ENCODE assay signal across 25 cellular contexts in the genomic region with DNA sequence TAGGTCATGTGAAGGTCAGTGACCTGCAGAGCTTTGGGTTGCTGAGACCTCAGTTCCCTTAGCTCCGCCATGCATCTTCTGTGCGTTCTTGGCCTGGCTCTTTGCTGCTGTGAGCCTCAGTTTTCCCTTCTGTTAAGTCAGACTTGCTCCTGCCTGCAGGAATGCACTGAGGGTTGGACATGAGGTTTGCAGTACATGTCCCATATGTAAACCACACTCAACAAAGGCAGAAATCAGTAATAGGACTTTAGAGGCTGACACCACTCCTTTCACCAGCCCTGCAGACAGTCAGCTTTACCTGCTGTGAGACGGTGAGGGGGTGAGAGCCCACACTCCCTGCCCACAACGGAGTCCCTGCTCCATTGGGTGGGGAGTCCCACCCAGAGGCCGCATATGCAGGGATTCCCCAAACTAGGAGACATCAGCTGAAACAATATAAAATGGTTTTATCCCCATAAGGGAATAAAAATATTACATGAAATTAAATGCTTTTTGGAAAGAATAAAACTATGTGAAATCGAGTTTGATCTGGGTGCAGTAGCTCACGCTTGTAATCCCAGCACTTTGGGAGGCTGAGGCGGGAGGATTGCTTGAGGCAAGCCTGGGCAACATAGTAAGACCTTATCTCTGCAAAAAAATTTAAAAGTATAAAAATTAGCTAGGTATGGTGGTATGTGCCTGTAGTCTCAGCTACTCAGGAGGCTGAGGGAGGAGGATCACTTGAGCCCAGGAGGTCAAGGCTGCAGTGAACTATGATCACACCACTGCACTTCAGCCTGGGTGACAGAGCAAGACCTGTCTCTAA. TPM values are rescaled to one million over a fixed set of nuclear protein-coding genes. Genes with fewer than 3 reads are reported as not detected.
DNase-seq lines count a peak whose midpoint lies in the region; ATAC-seq and TF ChIP-seq lines count a peak whose summit lies in the region.
"Had no signal": no experiment of that assay in that cellular context is flagged by ENCODE, and none has a peak within 500 bp of the region (broad histone marks: within the 10 kb centered on the region; RNA-seq: fewer than 3 reads in every experiment).

No MANE protein-coding gene starts in this region.

- H3K4me3 Mint-ChIP-seq in activated CD8-positive, alpha-beta memory T cell treated with anti-CD3 and anti-CD28 coated beads, Interleukin-2, amount 10 ng/mL, durations not matched to agents 7 days and 5 days: no peak overlapping the region
- no peak overlapping the region for H3K4me3 Mint-ChIP-seq in natural killer cell
- H3K4me3 Mint-ChIP-seq: activated naive CD4-positive, alpha-beta T cell treated with anti-CD3 and anti-CD28 coated beads, Interleukin-2, amount 50 U/mL, for 24 hours; CD4-positive, alpha-beta T cell; mesothelial cell of epicardium had no signal

- POLR2A ChIA-PET in OCI-LY7 (lab: Charles Lee): interaction anchor here (1.0 to 1.7 kb wide), 8 partner anchors 15 to 240 kb away, joined by 3 to 6 read pairs (median 4); no protein-coding TSS in a partner anchor

- no peaks in the 10 kb centered on the region for H4K20me1 ChIP-seq in OCI-LY7 (ENCODE audit: insufficient read depth, low read length)

- CTCF ChIA-PET in activated CD8-positive, alpha-beta memory T cell treated with anti-CD3 and anti-CD28 coated beads, Interleukin-2, amount 10 ng/mL, durations not matched to agents 7 days and 5 days (lab: Charles Lee): interaction anchor here (0.6 to 3.4 kb wide), 23 partner anchors 8 to 513 kb away, joined by 3 to 63 read pairs (median 5); no protein-coding TSS in a partner anchor
- CTCF ChIA-PET in OCI-LY7 (lab: Charles Lee; ENCODE audit: unreplicated experiment): interaction anchor here (0.6 to 2.4 kb wide), 12 partner anchors 8 to 528 kb away, joined by 3 to 21 read pairs (median 6); no protein-coding TSS in a partner anchor

- H3K4me1 Mint-ChIP-seq in activated CD8-positive, alpha-beta memory T cell treated with anti-CD3 and anti-CD28 coated beads, Interleukin-2, amount 10 ng/mL, durations not matched to agents 7 days and 5 days: no peaks in the 10 kb centered on the region
- no peaks in the 10 kb centered on the region for H3K4me1 Mint-ChIP-seq in natural killer cell
- H3K4me1 Mint-ChIP-seq: mesothelial cell of epicardium had no signal

- no peak overlapping the region for H3K4me2 ChIP-seq in OCI-LY7 (ENCODE audit: low read length)
- H3K4me2 ChIP-seq: smooth muscle cell had no signal

- 87 to 92% (median 91%) methylated on average over 8 of the region's 8 CpGs for WGBS in stomach, 5 donors

- H3K9me3 ChIP-seq in OCI-LY7 (ENCODE audit: low read length) (no peaks in the 10 kb centered on the region), stomach (no peaks in the 10 kb centered on the region)
- H3K9me3 ChIP-seq: colonic mucosa, gastroesophageal sphincter, MG63 had no signal

- BruUV-seq in OCI-LY7 (replicated peaks; lab: Mats Ljungman, UMichigan): no TSS peak

- peaks cover 15% of the 10 kb centered on the region for H3K27me3 Mint-ChIP-seq in activated CD8-positive, alpha-beta memory T cell treated with anti-CD3 and anti-CD28 coated beads, Interleukin-2, amount 10 ng/mL, durations not matched to agents 7 days and 5 days
- peaks cover 0 to 7% of the 10 kb centered on the region in 2 donors for H3K27me3 Mint-ChIP-seq in natural killer cell (ENCODE audit: low read depth in 2 of 2)
- H3K27me3 Mint-ChIP-seq: activated naive CD4-positive, alpha-beta T cell treated with anti-CD3 and anti-CD28 coated beads, Interleukin-2, amount 50 U/mL, for 24 hours; CD4-positive, alpha-beta T cell; naive B cell had no signal

- no peaks in the 10 kb centered on the region for H3K36me3 Mint-ChIP-seq in activated CD8-positive, alpha-beta memory T cell treated with anti-CD3 and anti-CD28 coated beads, Interleukin-2, amount 10 ng/mL, durations not matched to agents 7 days and 5 days
- H3K36me3 Mint-ChIP-seq in natural killer cell: no peaks in the 10 kb centered on the region
- H3K36me3 Mint-ChIP-seq: activated naive CD4-positive, alpha-beta T cell treated with anti-CD3 and anti-CD28 coated beads, Interleukin-2, amount 50 U/mL, for 24 hours; mesothelial cell of epicardium; naive B cell had no signal

- H3K27ac Mint-ChIP-seq in activated CD8-positive, alpha-beta memory T cell treated with anti-CD3 and anti-CD28 coated beads, Interleukin-2, amount 10 ng/mL, durations not matched to agents 7 days and 5 days: no peak overlapping the region
- H3K27ac Mint-ChIP-seq in natural killer cell: no peak overlapping the region
- H3K27ac Mint-ChIP-seq: activated naive CD4-positive, alpha-beta T cell treated with anti-CD3 and anti-CD28 coated beads, Interleukin-2, amount 50 U/mL, for 24 hours; CD4-positive, alpha-beta T cell; mesothelial cell of epicardium had no signal

- intact Hi-C loops in OCI-LY7 (cut with micrococcal nuclease; ENCODE audit: unreplicated experiment) (loop anchor here (1.0 to 10.0 kb wide), 4 partner anchors 50 to 274 kb away; a partner anchor contains a TSS), natural killer cell (cut with micrococcal nuclease) (no loop called here), stomach (cut with DNase I; ENCODE audit: low total_unique reads) (no loop called here)

- no peak for TF ChIP-seq POLR2A in stomach (IDR thresholded peaks at IDR 0.05)

- no peak for ATAC-seq in activated CD8-positive, alpha-beta memory T cell treated with anti-CD3 and anti-CD28 coated beads, Interleukin-2, amount 10 ng/mL, durations not matched to agents 7 days and 5 days
- ATAC-seq in natural killer cell: no peak

- H3K4me3 ChIP-seq in OCI-LY7 (ENCODE audit: low read depth, low read length, poor library complexity, severe bottlenecking) (no peak overlapping the region), stomach (no peak overlapping the region)
- H3K4me3 ChIP-seq: colonic mucosa, gastroesophageal sphincter, MG63, smooth muscle cell had no signal

- H3K27ac ChIP-seq in OCI-LY7 (ENCODE audit: low read depth, low read length, poor library complexity, severe bottlenecking) (no peak overlapping the region), stomach (no peak overlapping the region)
- H3K27ac ChIP-seq: 22Rv1, colonic mucosa, gastroesophageal sphincter, VCaP had no signal

- H3K36me3 ChIP-seq in OCI-LY7 (ENCODE audit: insufficient read depth, low read length) (no peaks in the 10 kb centered on the region), stomach (no peaks in the 10 kb centered on the region)
- H3K36me3 ChIP-seq: colonic mucosa, gastroesophageal sphincter, MG63 had no signal

- H3K79me2 ChIP-seq in OCI-LY7 (ENCODE audit: insufficient read depth, low read depth, low read length): no peaks in the 10 kb centered on the region

- H2AFZ ChIP-seq in OCI-LY7 (ENCODE audit: low read length): peak overlapping the region; percentile 69; the same call in 1 of the 2 replicates

- H3K9me2 ChIP-seq in OCI-LY7 (ENCODE audit: insufficient read depth, low read length): no peaks in the 10 kb centered on the region

- H3K4me1 ChIP-seq in OCI-LY7 (ENCODE audit: insufficient read depth, low read length, poor library complexity, severe bottlenecking): no peaks in the 10 kb centered on the region
- no peaks in the 10 kb centered on the region for H3K4me1 ChIP-seq in stomach
- H3K4me1 ChIP-seq: colonic mucosa, gastroesophageal sphincter had no signal

- TF ChIP-seq CTCF in OCI-LY7 (conservative IDR thresholded peaks at IDR 0.05; ENCODE audit: low read length) (no peak), natural killer cell (IDR thresholded peaks at IDR 0.05) (no peak), stomach (IDR thresholded peaks at IDR 0.05) (no peak)

- peak; percentile 40 for DNase-seq in activated CD8-positive, alpha-beta memory T cell treated with anti-CD3 and anti-CD28 coated beads for 24 hours
- DNase-seq in activated CD8-positive, alpha-beta memory T cell treated with anti-CD3 and anti-CD28 coated beads, Interleukin-2, amount 10 ng/mL, durations not matched to agents 7 days and 5 days: no peak
- DNase-seq in OCI-LY7 (ENCODE audit: low spot score) (no peak), natural killer cell (peak; percentile 6), stomach (peak; percentile 2), epidermal melanocyte (ENCODE audit: insufficient read length, low spot score) (no peak), GOT3 (lab: John Stamatoyannopoulos, UW) (no peak), Ammon's horn (ENCODE audit: low spot score) (no peak)
- DNase-seq: colonic mucosa; NCI-H524 treated with DMSO at 0.1 percent for 48 hours; NK-92 treated with Interleukin-12 subunit alpha and Interleukin-12 subunit beta, amount 100 ng/mL, for 24 hours; SHP77 treated with DMSO at 0.1 percent for 48 hours had no signal

- H3K27me3 ChIP-seq in stomach: no peaks in the 10 kb centered on the region
- H3K27me3 ChIP-seq: colonic mucosa, gastroesophageal sphincter, MG63 had no signal

- no peak for TF ChIP-seq EP300 in stomach (IDR thresholded peaks at IDR 0.05)

- no peaks in the 10 kb centered on the region for H3K9me3 Mint-ChIP-seq in activated CD8-positive, alpha-beta memory T cell treated with anti-CD3 and anti-CD28 coated beads, Interleukin-2, amount 10 ng/mL, durations not matched to agents 7 days and 5 days (ENCODE audit: low read depth)
- no peaks in the 10 kb centered on the region for H3K9me3 Mint-ChIP-seq in natural killer cell
- H3K9me3 Mint-ChIP-seq: activated naive CD4-positive, alpha-beta T cell treated with anti-CD3 and anti-CD28 coated beads, Interleukin-2, amount 50 U/mL, for 24 hours; CD4-positive, alpha-beta T cell had no signal

RNA-seq across cellular contexts. Expression of a gene that starts 55.1 kb away (rescaled TPM):
- total RNA-seq in activated CD8-positive, alpha-beta memory T cell treated with anti-CD3 and anti-CD28 coated beads, Interleukin-2, amount 10 ng/mL, durations not matched to agents 7 days and 5 days: under 1 TPM in 1 of 2 experiments, not detected in 1; 0.26 TPM
- not detected in 2 replicates for total RNA-seq in OCI-LY7 (2014; rRNA removed; shearing (Covaris generic))
- total RNA-seq in OCI-LY7 (2022) (3.3 and 3.7 TPM in 2 replicates), natural killer cell (under 1 TPM; 0.14 to 0.45 (median 0.25) TPM), stomach (100 to 1,000 TPM in 1 of 5 donors, 1 to 10 TPM in 1, under 1 TPM in 1, not detected in 2; under 0.01 to 155 (median 2.8) TPM)
- polyA plus RNA-seq in stomach: under 1 TPM; 0.31 to 0.50 (median 0.46) TPM
- total RNA-seq: bronchial epithelial cell had no signal

RNA-seq across cellular contexts. Expression of a gene that starts 55.4 kb away (rescaled TPM):
- not detected for total RNA-seq in activated CD8-positive, alpha-beta memory T cell treated with anti-CD3 and anti-CD28 coated beads, Interleukin-2, amount 10 ng/mL, durations not matched to agents 7 days and 5 days
- 0.22 TPM in 1 of 2 replicates, not detected in the other for total RNA-seq in OCI-LY7 (2014; rRNA removed; shearing (Covaris generic))
- not detected in 2 replicates for total RNA-seq in OCI-LY7 (2022)
- total RNA-seq in natural killer cell: not detected
- total RNA-seq in stomach: not detected
- under 1 TPM; 0.19 to 0.61 (median 0.25) TPM for polyA plus RNA-seq in stomach
- total RNA-seq: activated CD8-positive, alpha-beta memory T cell treated with anti-CD3 and anti-CD28 coated beads for 36 hours; bronchial epithelial cell; CD4-positive, alpha-beta T cell; mesothelial cell of epicardium; omental fat pad; smooth muscle cell; subcutaneous adipose tissue had no signal
- polyA plus RNA-seq: smooth muscle cell had no signal

Comparison
In these comparisons a context has a peak if more than half of its experiments do, and no peak if none do; other contexts are left out.
1. DNase-seq: peak in activated CD8-positive, alpha-beta memory T cell treated with anti-CD3 and anti-CD28 coated beads for 24 hours (single experiment), natural killer cell (single experiment) and stomach (single experiment); none in activated CD8-positive, alpha-beta memory T cell treated with anti-CD3 and anti-CD28 coated beads, Interleukin-2, amount 10 ng/mL, durations not matched to agents 7 days and 5 days (single experiment), OCI-LY7 (single experiment), epidermal melanocyte (single experiment), GOT3 (single experiment) and Ammon's horn (single experiment).